Comparison of ENCODE assay signal across 11 cellular contexts in the genomic region with DNA sequence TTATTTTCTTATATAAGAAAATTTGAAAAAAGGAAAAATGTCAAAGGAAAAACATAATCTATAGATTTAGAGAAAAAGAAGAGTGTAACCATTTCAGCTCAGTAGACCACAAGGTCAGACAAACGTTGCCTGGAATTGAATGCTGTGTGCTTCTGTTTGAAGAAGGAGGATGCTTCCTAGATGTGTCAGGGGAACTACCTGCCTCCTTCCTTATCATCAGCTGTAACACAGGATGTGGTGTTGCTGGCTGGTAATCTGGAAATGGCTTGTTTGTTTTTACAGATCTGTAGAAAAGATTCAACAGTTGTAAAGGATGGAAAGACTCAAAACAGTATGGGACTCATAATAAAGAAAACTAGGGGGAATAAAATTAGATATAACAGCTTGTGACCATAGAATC.
A peak's percentile ranks its signal among the peaks of the same experiment; 100 is the strongest.
DNase-seq lines count a peak whose midpoint lies in the region; ATAC-seq lines count a peak whose summit lies in the region.
"Had no signal": no experiment of that assay in that cellular context is flagged by ENCODE, and none has a peak within 500 bp of the region (broad histone marks: within the 10 kb centered on the region; RNA-seq: fewer than 3 reads in every experiment).

No MANE protein-coding gene starts in this region.

- POLR2A ChIA-PET in CD8-positive, alpha-beta memory T cell (lab: Charles Lee), result no interaction called here

- H3K9me3 ChIP-seq in CD8-positive, alpha-beta memory T cell (ENCODE audit: low read length), result no peaks in the 10 kb centered on the region

- CTCF ChIA-PET in CD8-positive, alpha-beta memory T cell (lab: Charles Lee), result no interaction called here

- H3K27ac Mint-ChIP-seq in CD8-positive, alpha-beta memory T cell, result no peak overlapping the region
- H3K27ac Mint-ChIP-seq: immature natural killer cell had no signal

- H3K4me1 ChIP-seq in CD8-positive, alpha-beta memory T cell (ENCODE audit: insufficient read depth, low read length), result no peaks in the 10 kb centered on the region
- H3K4me1 ChIP-seq: parathyroid adenoma had no signal

- no peaks in the 10 kb centered on the region for H3K4me1 Mint-ChIP-seq in CD8-positive, alpha-beta memory T cell

- H3K27me3 ChIP-seq in CD8-positive, alpha-beta memory T cell (ENCODE audit: insufficient read depth, low read length, poor library complexity, severe bottlenecking), result no peaks in the 10 kb centered on the region

- H3K36me3 ChIP-seq in CD8-positive, alpha-beta memory T cell (ENCODE audit: insufficient read depth, low read length), result no peaks in the 10 kb centered on the region

- H3K9me3 Mint-ChIP-seq in CD8-positive, alpha-beta memory T cell, result peaks cover 0 to 1% (median 0%) of the 10 kb centered on the region in 5 donors
- H3K9me3 Mint-ChIP-seq: immature natural killer cell had no signal

- no peaks in the 10 kb centered on the region for H3K36me3 Mint-ChIP-seq in CD8-positive, alpha-beta memory T cell

- no peak overlapping the region for H3K4me3 ChIP-seq in CD8-positive, alpha-beta memory T cell (ENCODE audit: low read length)

- H3K27ac ChIP-seq in CD8-positive, alpha-beta memory T cell (ENCODE audit: low read depth, low read length), result no peak overlapping the region
- H3K27ac ChIP-seq: parathyroid adenoma had no signal

- no peak overlapping the region for H3K4me3 Mint-ChIP-seq in CD8-positive, alpha-beta memory T cell
- H3K4me3 Mint-ChIP-seq: immature natural killer cell had no signal

- ATAC-seq in GM18907 (IDR thresholded peaks at IDR 0.05; ENCODE audit: unreplicated experiment) (peak; percentile 93), HG02571 (IDR thresholded peaks at IDR 0.05; ENCODE audit: unreplicated experiment) (peak; percentile 53)

- no peaks in the 10 kb centered on the region for H3K27me3 Mint-ChIP-seq in CD8-positive, alpha-beta memory T cell

- peak; percentile 69 for DNase-seq in M059J (ENCODE audit: low read depth)
- peak; percentile 77 for DNase-seq in kidney tubule cell (ENCODE audit: low spot score)
- DNase-seq in SW480 (ENCODE audit: low spot score), result no peak
- no peak for DNase-seq in CD8-positive, alpha-beta memory T cell
- no peak for DNase-seq in H4 (ENCODE audit: low spot score)
- DNase-seq: activated T-cell treated with anti-CD3 and anti-CD28 coated beads, Interleukin-2, amount 50 U/mL, for 1 hour; immature natural killer cell; NCI-H1694 treated with DMSO at 0.1 percent for 48 hours had no signal

Comparison
In these comparisons a context has a peak if more than half of its experiments do, and no peak if none do; other contexts are left out.
1. DNase-seq: peak in M059J (single experiment) and kidney tubule cell (single experiment); none in SW480 (single experiment), CD8-positive, alpha-beta memory T cell (0 of 5) and H4 (single experiment).